Comparison of ENCODE assay signal across 8 cellular contexts in the genomic region with DNA sequence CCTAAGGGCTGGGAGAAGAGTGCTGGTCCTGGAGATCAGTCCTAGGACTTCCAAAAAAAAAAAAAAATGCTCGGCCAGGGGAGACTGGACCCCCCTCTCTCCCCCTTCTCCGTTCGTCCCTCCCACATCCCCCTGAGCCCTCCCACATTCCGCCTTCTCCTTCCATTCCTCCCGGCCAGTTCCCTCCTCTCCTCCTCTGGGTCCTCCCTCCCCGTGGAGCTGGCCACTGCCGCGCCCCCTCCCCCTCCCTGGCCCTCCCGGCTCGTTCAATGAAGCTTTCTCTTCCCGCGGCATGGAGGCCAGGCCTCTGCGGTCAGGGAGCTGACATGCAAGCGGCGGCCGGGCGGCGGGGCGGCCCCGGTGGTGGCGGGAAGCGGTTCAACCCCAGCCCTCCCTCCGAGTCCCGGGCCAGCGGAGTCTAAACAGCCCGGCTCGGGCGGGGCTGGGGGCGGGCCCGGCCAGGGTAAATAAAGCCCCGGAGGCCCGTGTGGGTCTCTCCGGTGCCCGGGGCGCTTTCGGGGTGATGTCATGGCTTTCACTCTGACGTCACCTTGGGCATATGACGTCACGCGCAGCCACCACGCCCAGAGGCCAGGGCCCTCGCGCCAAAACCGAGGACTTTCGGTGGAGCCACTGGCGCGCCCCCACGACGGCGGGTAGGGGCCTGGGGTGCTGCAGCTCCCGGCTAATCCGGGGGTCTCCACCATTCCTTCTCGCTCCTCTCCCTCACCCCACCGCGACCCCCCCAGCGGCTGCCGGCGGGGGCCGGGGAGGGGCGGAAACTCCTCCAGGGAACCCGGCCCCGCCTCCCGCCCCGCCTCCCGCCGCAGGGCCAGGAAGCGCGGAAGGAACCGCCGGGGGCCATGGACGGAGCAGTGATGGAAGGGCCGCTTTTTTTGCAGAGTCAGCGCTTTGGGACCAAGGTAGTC. TPM values are rescaled to one million over a fixed set of nuclear protein-coding genes. Genes with fewer than 3 reads are reported as not detected.
DNase-seq lines count a peak whose midpoint lies in the region; ATAC-seq and TF ChIP-seq lines count a peak whose summit lies in the region.

Gene DOK1, plus strand, starts transcription at position 829 of the 929 bp plus-strand sequence. Its CDS starts 35 bp downstream, at position 864.
Gene LOXL3, minus strand, starts transcription at position 51 of the 929 bp plus-strand sequence. CDS start 1,308 bp downstream, outside the sequence.

- peaks cover 29% of the 10 kb centered on the region for H3K4me1 Mint-ChIP-seq in endothelial cell (ENCODE audit: unreplicated experiment)

- H3K9me3 Mint-ChIP-seq in endothelial cell (ENCODE audit: unreplicated experiment) = no peaks in the 10 kb centered on the region

- H3K4me1 ChIP-seq in mononuclear cell (ENCODE audit: insufficient read depth, low read length) = peaks cover 50% of the 10 kb centered on the region

- ATAC-seq in GM18868 (IDR thresholded peaks at IDR 0.05; ENCODE audit: unreplicated experiment) (peak; percentile 61), HG03135 (IDR thresholded peaks at IDR 0.05; ENCODE audit: unreplicated experiment) (peak; percentile 57)

- peak within 1 kb of the TSS; percentile 98 for H3K4me3 ChIP-seq in mononuclear cell (ENCODE audit: low read length)

- peaks cover 11% of the 10 kb centered on the region for H3K36me3 Mint-ChIP-seq in endothelial cell (ENCODE audit: low read depth, unreplicated experiment)

- no peak for TF ChIP-seq CTCF in endothelial cell (IDR thresholded peaks at IDR 0.05; ENCODE audit: unreplicated experiment)

- H3K27me3 Mint-ChIP-seq in endothelial cell (ENCODE audit: unreplicated experiment) = peaks cover 2% of the 10 kb centered on the region

- H3K9me3 ChIP-seq in mononuclear cell (ENCODE audit: low read depth, low read length) = no peaks in the 10 kb centered on the region

- DNase-seq in AG08396 (ENCODE audit: low spot score) (peak; percentile 94), NOMO-1 (lab: John Stamatoyannopoulos, UW; ENCODE audit: unreplicated experiment in 2 of 2) (peak; percentile 65 to 79), endothelial cell (ENCODE audit: low spot score) (peak; percentile 75)
- peak; percentile 79 for DNase-seq in activated CD8-positive, alpha-beta memory T cell treated with anti-CD3 and anti-CD28 coated beads, Interleukin-2, amount 50 U/mL, for 4 hours
- DNase-seq in stimulated activated CD8-positive, alpha-beta memory T cell treated with anti-CD3 and anti-CD28 coated beads, Interleukin-2, amount 100 ng/mL, for 48 hours (ENCODE audit: low read depth in 2 of 2) = peak; percentile 75 to 80

- peaks cover 10% of the 10 kb centered on the region for H3K27me3 ChIP-seq in mononuclear cell (ENCODE audit: insufficient read depth, low read length)

- peak within 1 kb of the TSS; percentile 67 for H3K27ac Mint-ChIP-seq in endothelial cell (ENCODE audit: unreplicated experiment)

- peak within 1 kb of the TSS; percentile 95 for H3K4me3 Mint-ChIP-seq in endothelial cell (ENCODE audit: unreplicated experiment)

RNA-seq across cellular contexts. Expression of gene DOK1, which starts in this region (rescaled TPM):
- 27.8 TPM for total RNA-seq in endothelial cell (ENCODE audit: unreplicated experiment)
- total RNA-seq in mononuclear cell = 2.9 TPM

RNA-seq across cellular contexts. Expression of gene LOXL3, which starts in this region (rescaled TPM):
- 10.0 TPM for total RNA-seq in endothelial cell (ENCODE audit: unreplicated experiment)
- total RNA-seq in mononuclear cell = 3.9 TPM

Comparison
In these comparisons a context has a peak if more than half of its experiments do, and no peak if none do; other contexts are left out.
1. Peak in every context shown above with its lines: DNase-seq, ATAC-seq and H3K4me3 ChIP-seq.